2 cellular contexts compared by ENCODE assay signal in the genomic region with DNA sequence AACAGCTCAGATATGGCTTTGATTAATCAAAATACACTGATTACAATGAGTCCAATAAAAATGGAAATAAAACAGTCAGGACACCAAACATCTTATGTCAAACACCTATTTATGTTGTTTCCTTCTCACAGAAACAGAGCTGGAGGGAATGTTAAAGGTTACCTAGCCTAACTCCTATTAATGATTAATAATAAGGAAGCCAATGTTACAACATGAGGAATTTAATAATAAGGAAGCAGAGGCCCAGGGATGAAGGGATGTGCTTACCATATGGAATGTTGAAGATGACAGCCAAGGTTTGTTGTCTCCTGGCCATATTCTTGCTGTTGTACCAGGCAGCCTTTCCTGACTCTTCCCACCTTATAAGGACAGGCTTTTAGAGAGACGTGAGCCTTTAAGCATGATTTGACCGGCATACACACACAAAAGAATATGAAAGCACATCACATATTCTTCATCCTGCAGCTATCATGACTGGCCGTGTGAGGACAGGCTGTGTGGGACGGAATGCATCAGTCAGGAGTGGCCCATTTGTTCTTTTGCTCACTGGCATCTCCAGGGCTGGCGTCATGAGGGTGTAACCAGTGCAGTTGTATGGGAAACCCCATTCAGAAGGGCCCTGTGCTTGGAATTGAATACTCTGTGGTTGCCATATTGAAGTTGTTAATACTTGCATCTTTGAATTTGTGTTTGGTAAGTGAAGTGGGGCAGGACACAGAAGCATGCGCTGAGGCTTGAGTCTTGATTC.
TF ChIP-seq lines count a peak whose summit lies in the region.

No MANE protein-coding gene starts in this region.

TF ChIP-seq in A549, 52 proteins besides CTCF, POLR2A, EP300 and RAD21:
- TF ChIP-seq, protein P1, sequence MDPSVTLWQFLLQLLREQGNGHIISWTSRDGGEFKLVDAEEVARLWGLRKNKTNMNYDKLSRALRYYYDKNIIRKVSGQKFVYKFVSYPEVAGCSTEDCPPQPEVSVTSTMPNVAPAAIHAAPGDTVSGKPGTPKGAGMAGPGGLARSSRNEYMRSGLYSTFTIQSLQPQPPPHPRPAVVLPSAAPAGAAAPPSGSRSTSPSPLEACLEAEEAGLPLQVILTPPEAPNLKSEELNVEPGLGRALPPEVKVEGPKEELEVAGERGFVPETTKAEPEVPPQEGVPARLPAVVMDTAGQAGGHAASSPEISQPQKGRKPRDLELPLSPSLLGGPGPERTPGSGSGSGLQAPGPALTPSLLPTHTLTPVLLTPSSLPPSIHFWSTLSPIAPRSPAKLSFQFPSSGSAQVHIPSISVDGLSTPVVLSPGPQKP (IDR thresholded peaks at IDR 0.05; ENCODE audit: low read depth, low read length), result no peak
- TF ChIP-seq, protein P2, sequence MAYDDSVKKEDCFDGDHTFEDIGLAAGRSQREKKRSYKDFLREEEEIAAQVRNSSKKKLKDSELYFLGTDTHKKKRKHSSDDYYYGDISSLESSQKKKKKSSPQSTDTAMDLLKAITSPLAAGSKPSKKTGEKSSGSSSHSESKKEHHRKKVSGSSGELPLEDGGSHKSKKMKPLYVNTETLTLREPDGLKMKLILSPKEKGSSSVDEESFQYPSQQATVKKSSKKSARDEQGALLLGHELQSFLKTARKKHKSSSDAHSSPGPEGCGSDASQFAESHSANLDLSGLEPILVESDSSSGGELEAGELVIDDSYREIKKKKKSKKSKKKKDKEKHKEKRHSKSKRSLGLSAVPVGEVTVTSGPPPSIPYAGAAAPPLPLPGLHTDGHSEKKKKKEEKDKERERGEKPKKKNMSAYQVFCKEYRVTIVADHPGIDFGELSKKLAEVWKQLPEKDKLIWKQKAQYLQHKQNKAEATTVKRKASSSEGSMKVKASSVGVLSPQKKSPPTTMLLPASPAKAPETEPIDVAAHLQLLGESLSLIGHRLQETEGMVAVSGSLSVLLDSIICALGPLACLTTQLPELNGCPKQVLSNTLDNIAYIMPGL (CRISPR knock-in tag; IDR thresholded peaks at IDR 0.05; ENCODE audit: borderline replicate concordance), result no peak
- TF ChIP-seq CBX8 (IDR thresholded peaks at IDR 0.05) (no peak), CHD2 (IDR thresholded peaks at IDR 0.05; ENCODE audit: low read length, partially characterized antibody) (no peak), CHD4 (IDR thresholded peaks at IDR 0.05; ENCODE audit: borderline replicate concordance) (no peak), NR3C1 (IDR thresholded peaks at IDR 0.05) (no peak), CEBPB (IDR thresholded peaks at IDR 0.05) (no peak), NPAS2 (CRISPR knock-in tag; IDR thresholded peaks at IDR 0.05; ENCODE audit: borderline replicate concordance) (no peak), NFE2L2 (conservative IDR thresholded peaks at IDR 0.05; ENCODE audit: low read length) (no peak), PHF8 (IDR thresholded peaks at IDR 0.05; ENCODE audit: borderline replicate concordance, low read depth) (no peak), HOXA7 (CRISPR knock-in tag; IDR thresholded peaks at IDR 0.05) (no peak), FOXS1 (CRISPR knock-in tag; IDR thresholded peaks at IDR 0.05) (no peak), EHF (CRISPR knock-in tag; IDR thresholded peaks at IDR 0.05) (no peak), SMC3 (IDR thresholded peaks at IDR 0.05) (no peak), FOSB (CRISPR knock-in tag; IDR thresholded peaks at IDR 0.05) (no peak), HDAC2 (IDR thresholded peaks at IDR 0.05) (no peak), RCOR1 (IDR thresholded peaks at IDR 0.05; ENCODE audit: low read depth, low read length) (no peak)
- TF ChIP-seq, protein P3, sequence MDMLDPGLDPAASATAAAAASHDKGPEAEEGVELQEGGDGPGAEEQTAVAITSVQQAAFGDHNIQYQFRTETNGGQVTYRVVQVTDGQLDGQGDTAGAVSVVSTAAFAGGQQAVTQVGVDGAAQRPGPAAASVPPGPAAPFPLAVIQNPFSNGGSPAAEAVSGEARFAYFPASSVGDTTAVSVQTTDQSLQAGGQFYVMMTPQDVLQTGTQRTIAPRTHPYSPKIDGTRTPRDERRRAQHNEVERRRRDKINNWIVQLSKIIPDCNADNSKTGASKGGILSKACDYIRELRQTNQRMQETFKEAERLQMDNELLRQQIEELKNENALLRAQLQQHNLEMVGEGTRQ (IDR thresholded peaks at IDR 0.05), result no peak
- TF ChIP-seq, protein P4, sequence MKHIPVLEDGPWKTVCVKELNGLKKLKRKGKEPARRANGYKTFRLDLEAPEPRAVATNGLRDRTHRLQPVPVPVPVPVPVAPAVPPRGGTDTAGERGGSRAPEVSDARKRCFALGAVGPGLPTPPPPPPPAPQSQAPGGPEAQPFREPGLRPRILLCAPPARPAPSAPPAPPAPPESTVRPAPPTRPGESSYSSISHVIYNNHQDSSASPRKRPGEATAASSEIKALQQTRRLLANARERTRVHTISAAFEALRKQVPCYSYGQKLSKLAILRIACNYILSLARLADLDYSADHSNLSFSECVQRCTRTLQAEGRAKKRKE (CRISPR knock-in tag; IDR thresholded peaks at IDR 0.05; ENCODE audit: low read depth), result no peak

TF ChIP-seq in IMR-90, 13 proteins besides CTCF, POLR2A, EP300 and RAD21:
- TF ChIP-seq, protein P3 (IDR thresholded peaks at IDR 0.05; ENCODE audit: low read depth, low read length), result no peak
- no peak for TF ChIP-seq MXI1 (IDR thresholded peaks at IDR 0.05; ENCODE audit: borderline replicate concordance, low read depth, low read length)
- TF ChIP-seq RCOR1 (IDR thresholded peaks at IDR 0.05; ENCODE audit: insufficient replicate concordance, low read length), result no peak
- no peak for TF ChIP-seq MAFK (IDR thresholded peaks at IDR 0.05; ENCODE audit: low read depth, low read length)
- TF ChIP-seq, protein P1 (IDR thresholded peaks at IDR 0.05; ENCODE audit: borderline replicate concordance, low read depth, low read length), result no peak
- no peak for TF ChIP-seq CEBPB (IDR thresholded peaks at IDR 0.05; ENCODE audit: low read depth, low read length)
